ENCODE assay signal across 19 cellular contexts in the genomic region with DNA sequence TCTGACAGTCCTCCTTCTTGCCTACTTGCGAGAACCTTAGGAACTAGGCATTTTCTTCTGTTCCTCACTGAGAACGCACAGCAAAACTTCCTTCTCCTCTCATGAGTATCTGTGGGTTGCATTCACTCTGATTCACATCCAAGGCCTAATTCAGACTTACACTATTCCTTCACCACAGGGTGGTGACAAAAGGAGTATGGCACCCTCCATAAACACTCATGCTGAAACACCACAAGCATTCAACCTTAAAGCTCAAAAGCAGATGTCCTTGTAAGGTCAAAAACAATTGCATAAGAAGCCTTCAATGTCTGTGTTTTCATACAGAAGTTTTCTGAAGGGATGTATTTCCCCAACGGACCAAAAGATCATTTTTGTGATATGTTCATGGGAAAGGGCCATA.
"Had no signal": no experiment of that assay in that cellular context is flagged by ENCODE, and none has a peak within 500 bp of the region (broad histone marks: within the 10 kb centered on the region; RNA-seq: fewer than 3 reads in every experiment).

No MANE protein-coding gene starts in this region.

- H3K4me3 ChIP-seq: breast epithelium, esophagus squamous epithelium, heart left ventricle, mucosa of descending colon, tibial nerve, vagina had no signal

- H3K9me3 ChIP-seq: breast epithelium, esophagus squamous epithelium, heart left ventricle, mucosa of descending colon, neutrophil, tibial nerve, vagina had no signal

- H3K27me3 ChIP-seq: breast epithelium, esophagus squamous epithelium, tibial nerve, vagina had no signal

- H3K4me1 Mint-ChIP-seq: naive thymus-derived CD8-positive, alpha-beta T cell had no signal

- H3K4me3 Mint-ChIP-seq: naive thymus-derived CD8-positive, alpha-beta T cell; stimulated activated naive B cell treated with anti-CD40 and anti-IgM and Interleukin-4, amounts not matched to agents 10 μg/mL and 1 μg/mL and 100 μg/mL, for 72 hours had no signal

- H3K4me1 ChIP-seq: breast epithelium, esophagus squamous epithelium, tibial nerve, vagina had no signal

- H3K27ac ChIP-seq: breast epithelium, esophagus squamous epithelium, heart left ventricle, neutrophil, tibial nerve, vagina had no signal

- H3K9me3 Mint-ChIP-seq: activated naive CD4-positive, alpha-beta T cell treated with anti-CD3 and anti-CD28 coated beads, Interleukin-2, amount 50 U/mL, for 72 hours; naive thymus-derived CD8-positive, alpha-beta T cell; stimulated activated naive B cell treated with anti-CD40 and anti-IgM and Interleukin-4, amounts not matched to agents 10 μg/mL and 1 μg/mL and 100 μg/mL, for 72 hours had no signal

- ATAC-seq: activated naive CD4-positive, alpha-beta T cell treated with anti-CD3 and anti-CD28 coated beads, Interleukin-2, amount 50 U/mL, for 72 hours; heart left ventricle; left lobe of liver; mucosa of descending colon; naive thymus-derived CD8-positive, alpha-beta T cell; right cardiac atrium had no signal

- H3K36me3 ChIP-seq: breast epithelium, esophagus squamous epithelium, heart left ventricle, neutrophil, tibial nerve, vagina had no signal

- H3K36me3 Mint-ChIP-seq: activated naive CD4-positive, alpha-beta T cell treated with anti-CD3 and anti-CD28 coated beads, Interleukin-2, amount 50 U/mL, for 72 hours; naive thymus-derived CD8-positive, alpha-beta T cell; stimulated activated naive B cell treated with anti-CD40 and anti-IgM and Interleukin-4, amounts not matched to agents 10 μg/mL and 1 μg/mL and 100 μg/mL, for 72 hours had no signal

- H3K27ac Mint-ChIP-seq: activated naive CD4-positive, alpha-beta T cell treated with anti-CD3 and anti-CD28 coated beads, Interleukin-2, amount 50 U/mL, for 72 hours; naive thymus-derived CD8-positive, alpha-beta T cell; stimulated activated naive B cell treated with anti-CD40 and anti-IgM and Interleukin-4, amounts not matched to agents 10 μg/mL and 1 μg/mL and 100 μg/mL, for 72 hours had no signal

- DNase-seq: activated CD4-positive, alpha-beta T cell treated with anti-CD3 and anti-CD28 coated beads, Interleukin-2, amount 50 U/mL, for 4 hours; activated CD4-positive, CD25-positive, alpha-beta regulatory T cell treated with anti-CD3 and anti-CD28 coated beads, Interleukin-2, amount 50 U/mL, for 72 hours; activated effector memory CD4-positive, alpha-beta T cell treated with Interleukin-2 at 50 U/mL for 16 hours; activated T-cell treated with anti-CD3 and anti-CD28 coated beads, Interleukin-2, amount 50 U/mL, for 1 hour; esophagus squamous epithelium; foreskin melanocyte; heart left ventricle; mammary epithelial cell; mucosa of descending colon; naive thymus-derived CD8-positive, alpha-beta T cell; right cardiac atrium; stimulated activated CD4-positive, alpha-beta T cell treated with anti-CD3 and anti-CD28 coated beads, Interleukin-1b, Interleukin-23, amount 100 ng/mL, for 48 hours; stimulated activated naive B cell treated with anti-CD40 and anti-IgM and Interleukin-4, amounts not matched to agents 10 μg/mL and 1 μg/mL and 100 μg/mL, for 72 hours had no signal
